2 cellular contexts compared by ENCODE assay signal in genomic region chr18:4986677-4987076, GRCh38.
TF ChIP-seq lines count a peak whose summit lies in the region.

No MANE protein-coding gene starts in this region.

TF ChIP-seq in H1, 55 proteins besides CTCF, POLR2A, EP300 and RAD21:
- no peak for TF ChIP-seq ATF2 (IDR thresholded peaks at IDR 0.05; ENCODE audit: low read length)
- no peak for TF ChIP-seq PHF8 (conservative IDR thresholded peaks at IDR 0.05; ENCODE audit: low read depth, low read length)
- no peak for TF ChIP-seq CBX5 (IDR thresholded peaks at IDR 0.05; ENCODE audit: low read depth, low read length)
- no peak for TF ChIP-seq GTF2F1 (IDR thresholded peaks at IDR 0.05; ENCODE audit: borderline replicate concordance, low read depth, low read length)
- no peak for TF ChIP-seq SUZ12 (IDR thresholded peaks at IDR 0.05; ENCODE audit: low read length)
- TF ChIP-seq KDM1A (IDR thresholded peaks at IDR 0.05; ENCODE audit: borderline replicate concordance, low read length): no peak
- no peak for TF ChIP-seq RFX5 (IDR thresholded peaks at IDR 0.05; ENCODE audit: borderline replicate concordance, low read depth, low read length)
- no peak for TF ChIP-seq RXRA (IDR thresholded peaks at IDR 0.05; ENCODE audit: insufficient read depth, low read depth, low read length)
- TF ChIP-seq SIX5 (IDR thresholded peaks at IDR 0.05; ENCODE audit: low read depth, low read length): no peak
- no peak for TF ChIP-seq TCF12 (IDR thresholded peaks at IDR 0.05; ENCODE audit: low read depth, low read length)
- no peak for TF ChIP-seq USF2 (IDR thresholded peaks at IDR 0.05; ENCODE audit: low read length)
- no peak for TF ChIP-seq CEBPB (IDR thresholded peaks at IDR 0.05; ENCODE audit: low read depth, low read length)
- no peak for TF ChIP-seq TBP (IDR thresholded peaks at IDR 0.05; ENCODE audit: low read depth, low read length)
- TF ChIP-seq GABPA (IDR thresholded peaks at IDR 0.05; ENCODE audit: borderline replicate concordance, insufficient read depth, low read length): no peak
- no peak for TF ChIP-seq BACH1 (IDR thresholded peaks at IDR 0.05; ENCODE audit: low read length)
- TF ChIP-seq POLR2AphosphoS5 (IDR thresholded peaks at IDR 0.05; ENCODE audit: low read depth, low read length): no peak
- TF ChIP-seq FOSL1 (IDR thresholded peaks at IDR 0.05; ENCODE audit: insufficient read depth, low read depth, low read length): no peak
- no peak for TF ChIP-seq SIN3A (conservative IDR thresholded peaks at IDR 0.05 in 1 of 2, IDR thresholded peaks at IDR 0.05 in 1 of 2; ENCODE audit: low read depth in 1 of 2, low read length in 2 of 2)
- TF ChIP-seq KDM4A (IDR thresholded peaks at IDR 0.05; ENCODE audit: low read depth, low read length, severe bottlenecking): no peak
TF ChIP-seq in H1: peak in this region for 0.

TF ChIP-seq in SK-N-SH treated with all-trans-retinoic acid at 6 μM for 48 hours, 23 proteins besides CTCF, POLR2A, EP300 and RAD21:
- TF ChIP-seq, protein P1, sequence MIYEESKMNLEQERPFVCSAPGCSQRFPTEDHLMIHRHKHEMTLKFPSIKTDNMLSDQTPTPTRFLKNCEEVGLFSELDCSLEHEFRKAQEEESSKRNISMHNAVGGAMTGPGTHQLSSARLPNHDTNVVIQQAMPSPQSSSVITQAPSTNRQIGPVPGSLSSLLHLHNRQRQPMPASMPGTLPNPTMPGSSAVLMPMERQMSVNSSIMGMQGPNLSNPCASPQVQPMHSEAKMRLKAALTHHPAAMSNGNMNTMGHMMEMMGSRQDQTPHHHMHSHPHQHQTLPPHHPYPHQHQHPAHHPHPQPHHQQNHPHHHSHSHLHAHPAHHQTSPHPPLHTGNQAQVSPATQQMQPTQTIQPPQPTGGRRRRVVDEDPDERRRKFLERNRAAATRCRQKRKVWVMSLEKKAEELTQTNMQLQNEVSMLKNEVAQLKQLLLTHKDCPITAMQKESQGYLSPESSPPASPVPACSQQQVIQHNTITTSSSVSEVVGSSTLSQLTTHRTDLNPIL (CRISPR knock-in tag; IDR thresholded peaks at IDR 0.05; ENCODE audit: low read depth): no peak
